ENCODE assay signal across 10 cellular contexts in the genomic region with DNA sequence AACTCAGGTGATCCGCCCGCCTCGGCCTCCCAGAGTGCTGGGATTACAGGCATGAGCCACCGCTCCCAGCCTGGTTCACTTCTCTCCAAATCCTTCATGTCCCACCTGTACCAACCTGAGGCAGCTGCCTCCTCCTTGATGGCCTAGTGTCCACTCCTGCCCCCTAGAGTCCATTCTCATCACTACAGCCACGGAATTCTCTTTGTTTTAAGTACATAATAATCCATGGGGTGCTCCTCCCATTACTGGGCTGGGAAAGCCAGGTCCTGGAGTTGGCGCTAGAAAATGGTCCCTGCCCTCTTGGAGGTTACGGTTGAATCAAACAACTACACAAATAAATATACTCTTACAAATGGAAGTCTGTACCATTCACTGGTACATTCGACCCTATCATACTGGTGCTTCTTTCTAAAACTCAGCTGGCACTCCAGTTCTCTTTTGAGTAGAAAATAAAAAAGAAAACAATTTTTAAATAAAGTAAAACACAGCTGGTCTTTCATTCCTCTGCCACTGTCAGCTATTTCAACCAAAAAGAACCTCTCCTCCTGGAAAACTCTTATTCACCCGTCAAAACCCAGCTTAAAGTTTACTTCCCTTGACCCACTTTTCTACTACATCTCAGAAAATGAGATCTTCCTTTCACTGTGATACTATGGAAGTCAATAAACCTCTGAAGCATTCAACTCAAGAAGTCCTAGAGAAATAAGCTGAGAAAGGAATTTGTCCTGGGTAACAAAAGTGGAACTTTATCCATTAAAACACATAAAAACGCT. TPM values are rescaled to one million over a fixed set of nuclear protein-coding genes. Genes with fewer than 3 reads are reported as not detected.
DNase-seq lines count a peak whose midpoint lies in the region; ATAC-seq and TF ChIP-seq lines count a peak whose summit lies in the region.
"Had no signal": no experiment of that assay in that cellular context is flagged by ENCODE, and none has a peak within 500 bp of the region (broad histone marks: within the 10 kb centered on the region; RNA-seq: fewer than 3 reads in every experiment).

No MANE protein-coding gene starts in this region.

- H3K4me1 Mint-ChIP-seq in activated naive CD4-positive, alpha-beta T cell treated with anti-CD3 and anti-CD28 coated beads for 36 hours (ENCODE audit: low read depth): no peaks in the 10 kb centered on the region

- CTCF ChIA-PET in activated naive CD4-positive, alpha-beta T cell treated with anti-CD3 and anti-CD28 coated beads for 36 hours (lab: Charles Lee): interaction anchor here (0.6 to 2.0 kb wide), 11 partner anchors 10 to 483 kb away, joined by 3 to 12 read pairs (median 4); no protein-coding TSS in a partner anchor

- H3K27me3 ChIP-seq in liver (ENCODE audit: control insufficient read depth in 4 of 4, insufficient read depth in 4 of 4, low read length in 3 of 4): no peaks in the 10 kb centered on the region

- WGBS in liver: 81% methylated on average over 10 of the region's 10 CpGs

- H3K27ac Mint-ChIP-seq in activated naive CD4-positive, alpha-beta T cell treated with anti-CD3 and anti-CD28 coated beads for 36 hours: no peak overlapping the region
- H3K27ac Mint-ChIP-seq: IgD-negative memory B cell had no signal

- no peaks in the 10 kb centered on the region for H3K36me3 ChIP-seq in liver (ENCODE audit: control insufficient read depth in 4 of 4, insufficient read depth in 3 of 4, low read depth in 1 of 4, low read length in 3 of 4)

- no peak overlapping the region for H3K4me3 ChIP-seq in liver (ENCODE audit: low read depth in 1 of 3, low read length in 3 of 3)

- peak; percentile 38 to 66 for TF ChIP-seq RAD21 in liver (IDR thresholded peaks at IDR 0.05)

- DNase-seq in ELF-1 (ENCODE audit: low read depth, low spot score): peak; percentile 79
- DNase-seq in Kasumi-1 (lab: John Stamatoyannopoulos, UW): peak; percentile 4 to 33
- peak; percentile 77 for DNase-seq in activated naive CD4-positive, alpha-beta T cell treated with anti-CD3 and anti-CD28 coated beads for 36 hours
- no peak for DNase-seq in sciatic nerve (ENCODE audit: low spot score)
- DNase-seq in NCI-H1417 treated with DMSO at 0.1 percent for 48 hours (lab: John Stamatoyannopoulos, UW): no peak
- DNase-seq in Right ventricle myocardium inferior (ENCODE audit: missing footprints): no peak
- no peak for DNase-seq in activated CD4-positive, CD25-positive, alpha-beta regulatory T cell (lab: John Stamatoyannopoulos, UW)
- DNase-seq: cerebellar nuclear complex had no signal

- intact Hi-C loops in activated naive CD4-positive, alpha-beta T cell treated with anti-CD3 and anti-CD28 coated beads for 36 hours (cut with micrococcal nuclease): loop anchor here (2.0 kb wide), 1 partner anchor 177 kb away; no protein-coding TSS in a partner anchor
- intact Hi-C loops in sciatic nerve (cut with DNase I) (no loop called here), Right ventricle myocardium inferior (cut with DNase I) (no loop called here)

- TF ChIP-seq CTCF in liver (IDR thresholded peaks at IDR 0.05; ENCODE audit: low read depth, low read length, missing input control): peak; percentile 35

- no peak overlapping the region for H3K9ac ChIP-seq in liver (ENCODE audit: low read depth in 1 of 2, low read length in 2 of 2)

- no peaks in the 10 kb centered on the region for H3K9me3 ChIP-seq in liver (ENCODE audit: control insufficient read depth in 4 of 4, low read length in 3 of 4)

- no peak overlapping the region for H3K4me3 Mint-ChIP-seq in activated naive CD4-positive, alpha-beta T cell treated with anti-CD3 and anti-CD28 coated beads for 36 hours
- H3K4me3 Mint-ChIP-seq: IgD-negative memory B cell had no signal

- H3K27me3 Mint-ChIP-seq in activated naive CD4-positive, alpha-beta T cell treated with anti-CD3 and anti-CD28 coated beads for 36 hours (ENCODE audit: low read depth): no peaks in the 10 kb centered on the region
- H3K27me3 Mint-ChIP-seq: IgD-negative memory B cell had no signal

- no peak overlapping the region for H3K27ac ChIP-seq in liver (ENCODE audit: low read depth in 1 of 2, low read length in 2 of 2)

- ATAC-seq in sciatic nerve: no peak
- ATAC-seq in Right ventricle myocardium inferior: no peak

- no peaks in the 10 kb centered on the region for H3K36me3 Mint-ChIP-seq in activated naive CD4-positive, alpha-beta T cell treated with anti-CD3 and anti-CD28 coated beads for 36 hours (ENCODE audit: low read depth)
- H3K36me3 Mint-ChIP-seq: IgD-negative memory B cell had no signal

- H3K4me1 ChIP-seq in liver (ENCODE audit: control insufficient read depth in 4 of 4, insufficient read depth in 4 of 4, low read length in 3 of 4): peaks cover 0 to 4% (median 1%) of the 10 kb centered on the region in 4 donors

- H3K9me3 Mint-ChIP-seq in activated naive CD4-positive, alpha-beta T cell treated with anti-CD3 and anti-CD28 coated beads for 36 hours: peaks cover 2% of the 10 kb centered on the region

TF ChIP-seq in liver, 16 proteins besides CTCF, POLR2A, EP300 and RAD21:
- TF ChIP-seq GABPA (IDR thresholded peaks at IDR 0.05 in 1 of 2, conservative IDR thresholded peaks at IDR 0.05 in 1 of 2) (no peak), FOXA1 (IDR thresholded peaks at IDR 0.05) (no peak), SP1 (IDR thresholded peaks at IDR 0.05) (no peak), FOXA2 (IDR thresholded peaks at IDR 0.05) (no peak), HNF4G (IDR thresholded peaks at IDR 0.05) (no peak), TAF1 (conservative IDR thresholded peaks at IDR 0.05) (no peak), EGR1 (IDR thresholded peaks at IDR 0.05; ENCODE audit: low read depth in 2 of 2) (no peak), JUND (IDR thresholded peaks at IDR 0.05) (no peak), YY1 (IDR thresholded peaks at IDR 0.05) (no peak), HNF4A (conservative IDR thresholded peaks at IDR 0.05) (no peak), RXRA (IDR thresholded peaks at IDR 0.05) (no peak), NR2F2 (IDR thresholded peaks at IDR 0.05) (no peak)
- TF ChIP-seq, protein P1, sequence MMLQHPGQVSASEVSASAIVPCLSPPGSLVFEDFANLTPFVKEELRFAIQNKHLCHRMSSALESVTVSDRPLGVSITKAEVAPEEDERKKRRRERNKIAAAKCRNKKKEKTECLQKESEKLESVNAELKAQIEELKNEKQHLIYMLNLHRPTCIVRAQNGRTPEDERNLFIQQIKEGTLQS (IDR thresholded peaks at IDR 0.05): no peak
- TF ChIP-seq, protein P2, sequence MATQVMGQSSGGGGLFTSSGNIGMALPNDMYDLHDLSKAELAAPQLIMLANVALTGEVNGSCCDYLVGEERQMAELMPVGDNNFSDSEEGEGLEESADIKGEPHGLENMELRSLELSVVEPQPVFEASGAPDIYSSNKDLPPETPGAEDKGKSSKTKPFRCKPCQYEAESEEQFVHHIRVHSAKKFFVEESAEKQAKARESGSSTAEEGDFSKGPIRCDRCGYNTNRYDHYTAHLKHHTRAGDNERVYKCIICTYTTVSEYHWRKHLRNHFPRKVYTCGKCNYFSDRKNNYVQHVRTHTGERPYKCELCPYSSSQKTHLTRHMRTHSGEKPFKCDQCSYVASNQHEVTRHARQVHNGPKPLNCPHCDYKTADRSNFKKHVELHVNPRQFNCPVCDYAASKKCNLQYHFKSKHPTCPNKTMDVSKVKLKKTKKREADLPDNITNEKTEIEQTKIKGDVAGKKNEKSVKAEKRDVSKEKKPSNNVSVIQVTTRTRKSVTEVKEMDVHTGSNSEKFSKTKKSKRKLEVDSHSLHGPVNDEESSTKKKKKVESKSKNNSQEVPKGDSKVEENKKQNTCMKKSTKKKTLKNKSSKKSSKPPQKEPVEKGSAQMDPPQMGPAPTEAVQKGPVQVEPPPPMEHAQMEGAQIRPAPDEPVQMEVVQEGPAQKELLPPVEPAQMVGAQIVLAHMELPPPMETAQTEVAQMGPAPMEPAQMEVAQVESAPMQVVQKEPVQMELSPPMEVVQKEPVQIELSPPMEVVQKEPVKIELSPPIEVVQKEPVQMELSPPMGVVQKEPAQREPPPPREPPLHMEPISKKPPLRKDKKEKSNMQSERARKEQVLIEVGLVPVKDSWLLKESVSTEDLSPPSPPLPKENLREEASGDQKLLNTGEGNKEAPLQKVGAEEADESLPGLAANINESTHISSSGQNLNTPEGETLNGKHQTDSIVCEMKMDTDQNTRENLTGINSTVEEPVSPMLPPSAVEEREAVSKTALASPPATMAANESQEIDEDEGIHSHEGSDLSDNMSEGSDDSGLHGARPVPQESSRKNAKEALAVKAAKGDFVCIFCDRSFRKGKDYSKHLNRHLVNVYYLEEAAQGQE (IDR thresholded peaks at IDR 0.05): no peak
- TF ChIP-seq, protein P3, sequence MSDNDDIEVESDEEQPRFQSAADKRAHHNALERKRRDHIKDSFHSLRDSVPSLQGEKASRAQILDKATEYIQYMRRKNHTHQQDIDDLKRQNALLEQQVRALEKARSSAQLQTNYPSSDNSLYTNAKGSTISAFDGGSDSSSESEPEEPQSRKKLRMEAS (IDR thresholded peaks at IDR 0.05): no peak
- TF ChIP-seq, protein P4, sequence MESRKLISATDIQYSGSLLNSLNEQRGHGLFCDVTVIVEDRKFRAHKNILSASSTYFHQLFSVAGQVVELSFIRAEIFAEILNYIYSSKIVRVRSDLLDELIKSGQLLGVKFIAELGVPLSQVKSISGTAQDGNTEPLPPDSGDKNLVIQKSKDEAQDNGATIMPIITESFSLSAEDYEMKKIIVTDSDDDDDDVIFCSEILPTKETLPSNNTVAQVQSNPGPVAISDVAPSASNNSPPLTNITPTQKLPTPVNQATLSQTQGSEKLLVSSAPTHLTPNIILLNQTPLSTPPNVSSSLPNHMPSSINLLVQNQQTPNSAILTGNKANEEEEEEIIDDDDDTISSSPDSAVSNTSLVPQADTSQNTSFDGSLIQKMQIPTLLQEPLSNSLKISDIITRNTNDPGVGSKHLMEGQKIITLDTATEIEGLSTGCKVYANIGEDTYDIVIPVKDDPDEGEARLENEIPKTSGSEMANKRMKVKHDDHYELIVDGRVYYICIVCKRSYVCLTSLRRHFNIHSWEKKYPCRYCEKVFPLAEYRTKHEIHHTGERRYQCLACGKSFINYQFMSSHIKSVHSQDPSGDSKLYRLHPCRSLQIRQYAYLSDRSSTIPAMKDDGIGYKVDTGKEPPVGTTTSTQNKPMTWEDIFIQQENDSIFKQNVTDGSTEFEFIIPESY (IDR thresholded peaks at IDR 0.05): no peak

RNA-seq across cellular contexts. Expression of a gene that starts 22.4 kb away (rescaled TPM):
- total RNA-seq in activated naive CD4-positive, alpha-beta T cell treated with anti-CD3 and anti-CD28 coated beads for 36 hours: 10 to 100 TPM; 24.6 to 28.7 TPM
- total RNA-seq in liver (10 to 100 TPM; 19.2 to 28.8 TPM), sciatic nerve (25.7 TPM), Right ventricle myocardium inferior (8.5 TPM)
- polyA plus RNA-seq in liver: 10 to 100 TPM in 1 of 2 donors, 1 to 10 TPM in 1; 3.3 to 10.6 TPM

RNA-seq across cellular contexts. Expression of a gene that starts 32.1 kb away (rescaled TPM):
- total RNA-seq in activated naive CD4-positive, alpha-beta T cell treated with anti-CD3 and anti-CD28 coated beads for 36 hours: 1 to 10 TPM; 3.7 to 3.9 TPM
- total RNA-seq in liver: 10 to 100 TPM; 68.5 to 97.5 TPM
- polyA plus RNA-seq in liver: 10 to 100 TPM; 16.5 to 33.0 TPM
- 62.6 TPM for total RNA-seq in sciatic nerve
- total RNA-seq in Right ventricle myocardium inferior: 73.5 TPM

Comparison
In these comparisons a context has a peak if more than half of its experiments do, and no peak if none do; other contexts are left out.
1. DNase-seq: peak in ELF-1 (single experiment), Kasumi-1 (2 of 2) and activated naive CD4-positive, alpha-beta T cell treated with anti-CD3 and anti-CD28 coated beads for 36 hours (single experiment); none in sciatic nerve (single experiment), NCI-H1417 treated with DMSO at 0.1 percent for 48 hours (single experiment), Right ventricle myocardium inferior (single experiment) and activated CD4-positive, CD25-positive, alpha-beta regulatory T cell (0 of 4).
2. RNA of a gene that starts 32.1 kb away (total RNA-seq): 68.5 to 97.5 TPM in liver, 73.5 TPM in Right ventricle myocardium inferior (single experiment) and 62.6 TPM in sciatic nerve (single experiment); 3.7 to 3.9 TPM in activated naive CD4-positive, alpha-beta T cell treated with anti-CD3 and anti-CD28 coated beads for 36 hours; every median in the first group is over 10 times any median in the second.